Comparison of ENCODE assay signal across 8 cellular contexts in the genomic region with DNA sequence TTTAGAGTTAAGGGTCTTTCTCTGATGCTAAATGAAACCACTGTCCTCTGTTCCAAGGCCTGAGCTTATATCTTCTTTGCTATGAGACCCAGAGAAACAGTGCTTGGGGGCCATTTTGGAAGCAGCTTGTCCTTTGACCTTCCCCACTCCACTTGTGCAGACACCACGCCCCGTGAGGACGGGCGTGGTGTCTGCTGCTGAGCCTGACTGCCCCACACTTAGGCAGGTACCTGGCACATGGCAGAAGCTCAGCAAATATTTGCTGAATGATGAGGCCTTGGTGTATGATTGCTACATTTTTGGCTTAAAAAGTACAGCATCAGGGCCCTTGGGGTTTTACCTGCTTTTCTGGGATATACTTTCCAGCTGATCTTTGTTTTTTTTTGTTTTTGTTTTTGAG.
DNase-seq lines count a peak whose midpoint lies in the region; ATAC-seq and TF ChIP-seq lines count a peak whose summit lies in the region.

No MANE protein-coding gene starts in this region.

- peak overlapping the region; percentile 92 for H3K27ac Mint-ChIP-seq in T-helper 1 cell treated with Interleukin-12 subunit alpha and Interleukin-12 subunit beta and Interleukin-4 antibody, amounts not matched to agents 30 μg/mL and 1 μg/mL, for 36 hours
- H3K27ac Mint-ChIP-seq in stimulated activated memory B cell treated with anti-CD40 and anti-IgM and Interleukin-4, amounts not matched to agents 10 μg/mL and 1 μg/mL and 100 μg/mL, for 72 hours = peak overlapping the region; percentile 85

- no peak for TF ChIP-seq CTCF in foreskin fibroblast (IDR thresholded peaks at IDR 0.05; ENCODE audit: low read depth, low read length)

- no peak overlapping the region for H3K4me3 ChIP-seq in foreskin fibroblast (ENCODE audit: low read depth in 1 of 2, low read length in 2 of 2)

- peak overlapping the region; percentile 67 for H3K4me3 Mint-ChIP-seq in T-helper 1 cell treated with Interleukin-12 subunit alpha and Interleukin-12 subunit beta and Interleukin-4 antibody, amounts not matched to agents 30 μg/mL and 1 μg/mL, for 36 hours
- peak overlapping the region; percentile 19 for H3K4me3 Mint-ChIP-seq in stimulated activated memory B cell treated with anti-CD40 and anti-IgM and Interleukin-4, amounts not matched to agents 10 μg/mL and 1 μg/mL and 100 μg/mL, for 72 hours

- DNase-seq in NCI-H1092 treated with DMSO at 0.1 percent for 48 hours (lab: John Stamatoyannopoulos, UW) = peak; percentile 30
- no peak for DNase-seq in NCI-H1092 (lab: John Stamatoyannopoulos, UW)
- DNase-seq in glomerular visceral epithelial cell (ENCODE audit: extremely low spot score) = peak; percentile 28
- DNase-seq in cerebellum (ENCODE audit: low spot score) = no peak
- no peak for DNase-seq in head of caudate nucleus
- DNase-seq in foreskin fibroblast = no peak

- H3K36me3 Mint-ChIP-seq in T-helper 1 cell treated with Interleukin-12 subunit alpha and Interleukin-12 subunit beta and Interleukin-4 antibody, amounts not matched to agents 30 μg/mL and 1 μg/mL, for 36 hours (ENCODE audit: low read depth) = peaks cover 33% of the 10 kb centered on the region
- H3K36me3 Mint-ChIP-seq in stimulated activated memory B cell treated with anti-CD40 and anti-IgM and Interleukin-4, amounts not matched to agents 10 μg/mL and 1 μg/mL and 100 μg/mL, for 72 hours = peaks cover 26% of the 10 kb centered on the region

- intact Hi-C loops in head of caudate nucleus (cut with DNase I) = no loop called here

- no peaks in the 10 kb centered on the region for H3K27me3 Mint-ChIP-seq in T-helper 1 cell treated with Interleukin-12 subunit alpha and Interleukin-12 subunit beta and Interleukin-4 antibody, amounts not matched to agents 30 μg/mL and 1 μg/mL, for 36 hours (ENCODE audit: low read depth)
- H3K27me3 Mint-ChIP-seq in stimulated activated memory B cell treated with anti-CD40 and anti-IgM and Interleukin-4, amounts not matched to agents 10 μg/mL and 1 μg/mL and 100 μg/mL, for 72 hours = no peaks in the 10 kb centered on the region

- H3K4me1 Mint-ChIP-seq in T-helper 1 cell treated with Interleukin-12 subunit alpha and Interleukin-12 subunit beta and Interleukin-4 antibody, amounts not matched to agents 30 μg/mL and 1 μg/mL, for 36 hours (ENCODE audit: low read depth) = peaks cover 80% of the 10 kb centered on the region
- peaks cover 76% of the 10 kb centered on the region for H3K4me1 Mint-ChIP-seq in stimulated activated memory B cell treated with anti-CD40 and anti-IgM and Interleukin-4, amounts not matched to agents 10 μg/mL and 1 μg/mL and 100 μg/mL, for 72 hours

- ATAC-seq in stimulated activated memory B cell treated with anti-CD40 and anti-IgM and Interleukin-4, amounts not matched to agents 10 μg/mL and 1 μg/mL and 100 μg/mL, for 72 hours = no peak

- no peaks in the 10 kb centered on the region for H3K9me3 Mint-ChIP-seq in T-helper 1 cell treated with Interleukin-12 subunit alpha and Interleukin-12 subunit beta and Interleukin-4 antibody, amounts not matched to agents 30 μg/mL and 1 μg/mL, for 36 hours
- no peaks in the 10 kb centered on the region for H3K9me3 Mint-ChIP-seq in stimulated activated memory B cell treated with anti-CD40 and anti-IgM and Interleukin-4, amounts not matched to agents 10 μg/mL and 1 μg/mL and 100 μg/mL, for 72 hours

Comparison
In these comparisons a context has a peak if more than half of its experiments do, and no peak if none do; other contexts are left out.
1. DNase-seq: peak in NCI-H1092 treated with DMSO at 0.1 percent for 48 hours (single experiment) and glomerular visceral epithelial cell (single experiment); none in NCI-H1092 (single experiment), cerebellum (single experiment), head of caudate nucleus (0 of 42) and foreskin fibroblast (0 of 2).